21 cellular contexts compared by ENCODE assay signal in the genomic region with DNA sequence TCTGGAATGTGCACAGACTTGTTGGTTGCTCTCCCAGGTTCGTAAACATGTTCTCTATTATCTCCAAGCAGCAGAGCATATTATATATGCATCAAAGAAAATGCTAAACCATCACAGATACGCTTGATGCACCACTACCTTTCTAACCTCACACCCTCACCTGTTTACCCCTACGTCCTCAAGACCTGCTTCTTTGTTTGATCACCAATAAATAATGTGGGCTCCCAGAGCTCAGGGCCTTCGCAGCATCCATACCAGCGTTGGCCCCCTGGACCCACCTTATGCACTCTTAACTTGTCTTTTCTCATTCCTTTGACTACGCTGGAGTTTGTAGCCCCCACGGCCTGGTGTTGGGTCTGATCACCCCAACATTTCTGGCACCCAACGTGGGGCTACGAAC. TPM values are rescaled to one million over a fixed set of nuclear protein-coding genes. Genes with fewer than 3 reads are reported as not detected.
DNase-seq lines count a peak whose midpoint lies in the region; ATAC-seq, FAIRE-seq and TF ChIP-seq lines count a peak whose summit lies in the region.
"Had no signal": no experiment of that assay in that cellular context is flagged by ENCODE, and none has a peak within 500 bp of the region (broad histone marks: within the 10 kb centered on the region; RNA-seq: fewer than 3 reads in every experiment).

No MANE protein-coding gene starts in this region.

- peaks cover 11% of the 10 kb centered on the region for H3K36me3 ChIP-seq in OCI-LY3 (replicated peaks; ENCODE audit: low read depth, low read length)

- no peak overlapping the region for H3K4me2 ChIP-seq in OCI-LY3 (ENCODE audit: low read length)
- H3K4me2 ChIP-seq: BLaER1 treated with 17β-estradiol and CSF1 and Interleukin-3, amounts not matched to agents 10 nM and 100 nM had no signal

- peaks cover 17% of the 10 kb centered on the region for H3K9me3 ChIP-seq in OCI-LY3 (ENCODE audit: insufficient read depth, low read length)

- no peak overlapping the region for H2AFZ ChIP-seq in OCI-LY3 (ENCODE audit: low read depth, low read length)

- no peak for FAIRE-seq in urothelium cell line (lab: Jason Lieb, UNC)
- FAIRE-seq: D721Med, GM12892, GM18507, HepG2 had no signal

- in situ Hi-C loops in Caki2 (cut with HindIII; ENCODE audit: low pct_unique_long_range_greater_than_20kb, low sequenced_read_pairs) = no loop called here

- no peak overlapping the region for H3K4me3 ChIP-seq in OCI-LY3 (ENCODE audit: low read length)

- peak overlapping the region; percentile 41; the same call in 1 of the 2 replicates for H3K27ac ChIP-seq in OCI-LY3 (ENCODE audit: low read length)
- H3K27ac ChIP-seq: BLaER1 treated with 17β-estradiol and CSF1 and Interleukin-3, amounts not matched to agents 10 nM and 100 nM had no signal

- no peak overlapping the region for H3K9ac ChIP-seq in OCI-LY3 (ENCODE audit: low read length)
- H3K9ac ChIP-seq: BLaER1 treated with 17β-estradiol and CSF1 and Interleukin-3, amounts not matched to agents 10 nM and 100 nM had no signal

- no peaks in the 10 kb centered on the region for H3K79me2 ChIP-seq in OCI-LY3 (ENCODE audit: low read length)

- H3K27me3 ChIP-seq in OCI-LY3 (ENCODE audit: low read depth, low read length) = no peaks in the 10 kb centered on the region
- H3K27me3 ChIP-seq: BLaER1 treated with 17β-estradiol and CSF1 and Interleukin-3, amounts not matched to agents 10 nM and 100 nM had no signal

- ATAC-seq in HG03521 (IDR thresholded peaks at IDR 0.05; ENCODE audit: unreplicated experiment) = no peak
- no peak for ATAC-seq in GM21529 (IDR thresholded peaks at IDR 0.05; ENCODE audit: unreplicated experiment)
- ATAC-seq: HCT116, HepG2 had no signal

- DNase-seq in Caki2 (ENCODE audit: low read depth) (peak; percentile 12), astrocyte of the hippocampus (ENCODE audit: low read depth, low spot score) (peak; percentile 4), iris pigment epithelial cell (ENCODE audit: low read depth) (peak; percentile 3), urothelium cell line (ENCODE audit: low spot score) (no peak)
- DNase-seq in stimulated activated CD4-positive, alpha-beta T cell treated with anti-CD3 and anti-CD28 coated beads, Interleukin-4, amount 100 ng/mL, for 4 hours = no peak
- DNase-seq: 8988T; CD8-positive, alpha-beta memory T cell; COR-L47; GDM1; GOT3; H7; HFFc6 had no signal

- no peaks in the 10 kb centered on the region for H4K20me1 ChIP-seq in OCI-LY3 (ENCODE audit: insufficient read depth, low read length)
- H4K20me1 ChIP-seq: BLaER1 treated with 17β-estradiol and CSF1 and Interleukin-3, amounts not matched to agents 10 nM and 100 nM had no signal

- TF ChIP-seq CTCF in OCI-LY3 (IDR thresholded peaks at IDR 0.05; ENCODE audit: low read depth, low read length) = no peak

- peaks cover 8% of the 10 kb centered on the region; the same call in 1 of the 2 replicates for H3K4me1 ChIP-seq in OCI-LY3 (ENCODE audit: low read length)
- H3K4me1 ChIP-seq: BLaER1 treated with 17β-estradiol and CSF1 and Interleukin-3, amounts not matched to agents 10 nM and 100 nM had no signal

RNA-seq across cellular contexts. Expression of a gene that starts 10.0 kb away (rescaled TPM):
- total RNA-seq in Caki2 (2014; rRNA removed; shearing (Covaris generic); ENCODE audit: low replicate concordance) = 8.7 and 17.2 TPM in 2 replicates

RNA-seq across cellular contexts. Expression of a gene that starts 33.8 kb away (rescaled TPM):
- 1.1 and 5.2 TPM in 2 replicates for total RNA-seq in Caki2 (2014; rRNA removed; shearing (Covaris generic); ENCODE audit: low replicate concordance)

RNA-seq across cellular contexts. Expression of a gene that starts 49.7 kb away (rescaled TPM):
- 4.8 and 6.8 TPM in 2 replicates for total RNA-seq in Caki2 (2014; rRNA removed; shearing (Covaris generic); ENCODE audit: low replicate concordance)
- total RNA-seq: H7 had no signal

Comparison
In these comparisons a context has a peak if more than half of its experiments do, and no peak if none do; other contexts are left out.
1. DNase-seq: peak in Caki2 (single experiment), astrocyte of the hippocampus (single experiment) and iris pigment epithelial cell (single experiment); none in urothelium cell line (single experiment) and stimulated activated CD4-positive, alpha-beta T cell treated with anti-CD3 and anti-CD28 coated beads, Interleukin-4, amount 100 ng/mL, for 4 hours (0 of 2).